ENCODE assay signal across 1 cellular context in the genomic region with DNA sequence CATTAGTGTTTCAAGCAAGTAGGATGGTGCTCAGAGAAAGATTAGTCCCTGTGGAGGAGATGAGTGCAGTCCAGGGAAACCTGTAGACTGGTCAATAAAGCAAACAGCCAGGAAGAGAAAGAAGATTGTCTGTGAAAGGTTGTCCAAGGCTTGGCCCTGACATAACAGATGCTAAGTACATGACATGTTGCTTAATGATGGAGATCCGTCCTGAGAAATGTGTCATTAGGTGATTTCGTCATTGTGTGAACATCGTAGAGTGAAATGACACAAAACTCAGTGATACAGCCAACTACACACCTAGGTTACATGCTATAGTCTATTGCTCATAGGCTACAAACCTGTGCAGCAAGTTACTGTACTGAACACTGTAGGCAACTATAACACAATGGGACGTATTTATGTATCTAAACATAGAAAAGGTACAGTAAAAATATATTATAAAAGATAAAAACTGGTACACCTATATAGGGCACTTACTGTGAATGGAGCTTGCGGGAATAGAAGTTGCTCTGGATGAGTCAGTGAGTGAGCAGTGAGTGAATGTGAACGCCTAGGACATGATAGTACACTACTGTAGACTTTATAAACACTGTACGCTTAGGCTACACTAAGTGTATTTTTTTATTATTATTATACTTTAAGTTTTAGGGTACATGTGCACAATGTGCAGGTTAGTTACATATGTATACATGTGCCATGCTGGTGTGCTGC.
TF ChIP-seq lines count a peak whose summit lies in the region.

No MANE protein-coding gene starts in this region.

TF ChIP-seq in HepG2, 621 proteins besides CTCF, POLR2A, EP300 and RAD21 (continued from another document and continues in another):
- TF ChIP-seq, protein P1, sequence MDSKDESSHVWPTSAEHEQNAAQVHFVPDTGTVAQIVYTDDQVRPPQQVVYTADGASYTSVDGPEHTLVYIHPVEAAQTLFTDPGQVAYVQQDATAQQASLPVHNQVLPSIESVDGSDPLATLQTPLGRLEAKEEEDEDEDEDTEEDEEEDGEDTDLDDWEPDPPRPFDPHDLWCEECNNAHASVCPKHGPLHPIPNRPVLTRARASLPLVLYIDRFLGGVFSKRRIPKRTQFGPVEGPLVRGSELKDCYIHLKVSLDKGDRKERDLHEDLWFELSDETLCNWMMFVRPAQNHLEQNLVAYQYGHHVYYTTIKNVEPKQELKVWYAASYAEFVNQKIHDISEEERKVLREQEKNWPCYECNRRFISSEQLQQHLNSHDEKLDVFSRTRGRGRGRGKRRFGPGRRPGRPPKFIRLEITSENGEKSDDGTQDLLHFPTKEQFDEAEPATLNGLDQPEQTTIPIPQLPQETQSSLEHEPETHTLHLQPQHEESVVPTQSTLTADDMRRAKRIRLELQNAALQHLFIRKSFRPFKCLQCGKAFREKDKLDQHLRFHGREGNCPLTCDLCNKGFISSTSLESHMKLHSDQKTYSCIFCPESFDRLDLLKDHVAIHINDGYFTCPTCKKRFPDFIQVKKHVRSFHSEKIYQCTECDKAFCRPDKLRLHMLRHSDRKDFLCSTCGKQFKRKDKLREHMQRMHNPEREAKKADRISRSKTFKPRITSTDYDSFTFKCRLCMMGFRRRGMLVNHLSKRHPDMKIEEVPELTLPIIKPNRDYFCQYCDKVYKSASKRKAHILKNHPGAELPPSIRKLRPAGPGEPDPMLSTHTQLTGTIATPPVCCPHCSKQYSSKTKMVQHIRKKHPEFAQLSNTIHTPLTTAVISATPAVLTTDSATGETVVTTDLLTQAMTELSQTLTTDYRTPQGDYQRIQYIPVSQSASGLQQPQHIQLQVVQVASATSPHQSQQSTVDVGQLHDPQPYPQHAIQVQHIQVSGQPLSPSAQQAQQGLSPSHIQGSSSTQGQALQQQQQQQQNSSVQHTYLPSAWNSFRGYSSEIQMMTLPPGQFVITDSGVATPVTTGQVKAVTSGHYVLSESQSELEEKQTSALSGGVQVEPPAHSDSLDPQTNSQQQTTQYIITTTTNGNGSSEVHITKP (CRISPR knock-in tag; IDR thresholded peaks at IDR 0.05; ENCODE audit: low read depth), result no peak
- no peak for TF ChIP-seq ZKSCAN1 (IDR thresholded peaks at IDR 0.05; ENCODE audit: low read length)
- TF ChIP-seq HNRNPLL (IDR thresholded peaks at IDR 0.05; ENCODE audit: low read depth, low read length, poor library complexity, severe bottlenecking), result no peak
- TF ChIP-seq FOXO1 (CRISPR knock-in tag; IDR thresholded peaks at IDR 0.05), result no peak; the same call in 1 of the 2 replicates
- peak; percentile 55 for TF ChIP-seq RARA (CRISPR knock-in tag; IDR thresholded peaks at IDR 0.05)
- no peak for TF ChIP-seq ZSCAN30 (CRISPR knock-in tag; IDR thresholded peaks at IDR 0.05)
- TF ChIP-seq NR2F6 (IDR thresholded peaks at IDR 0.05), result no peak
- peak; percentile 22; the same call in 1 of the 2 replicates for TF ChIP-seq NR2F6 (CRISPR knock-in tag; IDR thresholded peaks at IDR 0.05)
- TF ChIP-seq, protein P2, sequence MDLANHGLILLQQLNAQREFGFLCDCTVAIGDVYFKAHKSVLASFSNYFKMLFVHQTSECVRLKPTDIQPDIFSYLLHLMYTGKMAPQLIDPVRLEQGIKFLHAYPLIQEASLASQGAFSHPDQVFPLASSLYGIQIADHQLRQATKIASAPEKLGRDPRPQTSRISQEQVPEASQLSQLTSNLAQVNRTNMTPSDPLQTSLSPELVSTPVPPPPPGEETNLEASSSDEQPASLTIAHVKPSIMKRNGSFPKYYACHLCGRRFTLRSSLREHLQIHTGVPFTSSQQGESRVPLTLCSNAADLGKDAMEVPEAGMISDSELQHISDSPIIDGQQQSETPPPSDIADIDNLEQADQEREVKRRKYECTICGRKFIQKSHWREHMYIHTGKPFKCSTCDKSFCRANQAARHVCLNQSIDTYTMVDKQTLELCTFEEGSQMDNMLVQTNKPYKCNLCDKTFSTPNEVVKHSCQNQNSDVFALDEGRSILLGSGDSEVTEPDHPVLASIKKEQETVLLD (CRISPR knock-in tag; IDR thresholded peaks at IDR 0.05; ENCODE audit: low read depth), result no peak
- TF ChIP-seq, protein P3, sequence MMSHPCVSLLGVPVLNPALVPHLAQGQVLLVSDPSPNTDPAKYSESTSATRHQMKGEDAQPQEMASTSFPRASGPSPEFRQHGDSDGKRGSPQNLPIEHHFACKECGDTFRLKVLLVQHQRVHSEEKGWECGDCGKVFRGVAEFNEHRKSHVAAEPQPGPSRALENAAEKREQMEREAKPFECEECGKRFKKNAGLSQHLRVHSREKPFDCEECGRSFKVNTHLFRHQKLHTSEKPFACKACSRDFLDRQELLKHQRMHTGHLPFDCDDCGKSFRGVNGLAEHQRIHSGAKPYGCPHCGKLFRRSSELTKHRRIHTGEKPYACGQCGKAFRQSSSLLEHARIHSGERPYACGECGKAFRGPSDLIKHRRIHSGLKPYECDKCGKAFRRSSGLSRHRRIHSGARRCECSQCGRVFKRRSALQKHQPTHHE (CRISPR knock-in tag; IDR thresholded peaks at IDR 0.05; ENCODE audit: borderline replicate concordance), result no peak
- TF ChIP-seq, protein P4, sequence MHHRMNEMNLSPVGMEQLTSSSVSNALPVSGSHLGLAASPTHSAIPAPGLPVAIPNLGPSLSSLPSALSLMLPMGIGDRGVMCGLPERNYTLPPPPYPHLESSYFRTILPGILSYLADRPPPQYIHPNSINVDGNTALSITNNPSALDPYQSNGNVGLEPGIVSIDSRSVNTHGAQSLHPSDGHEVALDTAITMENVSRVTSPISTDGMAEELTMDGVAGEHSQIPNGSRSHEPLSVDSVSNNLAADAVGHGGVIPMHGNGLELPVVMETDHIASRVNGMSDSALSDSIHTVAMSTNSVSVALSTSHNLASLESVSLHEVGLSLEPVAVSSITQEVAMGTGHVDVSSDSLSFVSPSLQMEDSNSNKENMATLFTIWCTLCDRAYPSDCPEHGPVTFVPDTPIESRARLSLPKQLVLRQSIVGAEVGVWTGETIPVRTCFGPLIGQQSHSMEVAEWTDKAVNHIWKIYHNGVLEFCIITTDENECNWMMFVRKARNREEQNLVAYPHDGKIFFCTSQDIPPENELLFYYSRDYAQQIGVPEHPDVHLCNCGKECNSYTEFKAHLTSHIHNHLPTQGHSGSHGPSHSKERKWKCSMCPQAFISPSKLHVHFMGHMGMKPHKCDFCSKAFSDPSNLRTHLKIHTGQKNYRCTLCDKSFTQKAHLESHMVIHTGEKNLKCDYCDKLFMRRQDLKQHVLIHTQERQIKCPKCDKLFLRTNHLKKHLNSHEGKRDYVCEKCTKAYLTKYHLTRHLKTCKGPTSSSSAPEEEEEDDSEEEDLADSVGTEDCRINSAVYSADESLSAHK (CRISPR knock-in tag; IDR thresholded peaks at IDR 0.05; ENCODE audit: borderline replicate concordance), result no peak
- TF ChIP-seq SOX5 (CRISPR knock-in tag; IDR thresholded peaks at IDR 0.05; ENCODE audit: borderline replicate concordance), result peak; percentile 13; the same call in 1 of the 2 replicates
- no peak for TF ChIP-seq SMARCE1 (IDR thresholded peaks at IDR 0.05; ENCODE audit: borderline replicate concordance)
- TF ChIP-seq ZNF367 (CRISPR knock-in tag; IDR thresholded peaks at IDR 0.05; ENCODE audit: borderline replicate concordance), result no peak
- TF ChIP-seq MEIS2 (CRISPR knock-in tag; IDR thresholded peaks at IDR 0.05), result 0 out of 2 replicates have a peak, but pooled peaks have one; percentile 36
- no peak for TF ChIP-seq HOXA7 (CRISPR knock-in tag; IDR thresholded peaks at IDR 0.05)
- no peak for TF ChIP-seq JARID2 (CRISPR knock-in tag; IDR thresholded peaks at IDR 0.05; ENCODE audit: insufficient replicate concordance)
- no peak for TF ChIP-seq FOXM1 (CRISPR knock-in tag; IDR thresholded peaks at IDR 0.05)
- TF ChIP-seq, protein P5, sequence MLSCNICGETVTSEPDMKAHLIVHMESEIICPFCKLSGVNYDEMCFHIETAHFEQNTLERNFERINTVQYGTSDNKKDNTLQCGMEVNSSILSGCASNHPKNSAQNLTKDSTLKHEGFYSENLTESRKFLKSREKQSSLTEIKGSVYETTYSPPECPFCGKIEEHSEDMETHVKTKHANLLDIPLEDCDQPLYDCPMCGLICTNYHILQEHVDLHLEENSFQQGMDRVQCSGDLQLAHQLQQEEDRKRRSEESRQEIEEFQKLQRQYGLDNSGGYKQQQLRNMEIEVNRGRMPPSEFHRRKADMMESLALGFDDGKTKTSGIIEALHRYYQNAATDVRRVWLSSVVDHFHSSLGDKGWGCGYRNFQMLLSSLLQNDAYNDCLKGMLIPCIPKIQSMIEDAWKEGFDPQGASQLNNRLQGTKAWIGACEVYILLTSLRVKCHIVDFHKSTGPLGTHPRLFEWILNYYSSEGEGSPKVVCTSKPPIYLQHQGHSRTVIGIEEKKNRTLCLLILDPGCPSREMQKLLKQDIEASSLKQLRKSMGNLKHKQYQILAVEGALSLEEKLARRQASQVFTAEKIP (CRISPR knock-in tag; IDR thresholded peaks at IDR 0.05; ENCODE audit: borderline replicate concordance), result no peak
- TF ChIP-seq ZNF329 (CRISPR knock-in tag; IDR thresholded peaks at IDR 0.05; ENCODE audit: low read depth), result no peak
- no peak for TF ChIP-seq HCFC1 (IDR thresholded peaks at IDR 0.05; ENCODE audit: low read depth, low read length)
- peak; percentile 35; the same call in 1 of the 2 replicates for TF ChIP-seq HOXA3 (CRISPR knock-in tag; IDR thresholded peaks at IDR 0.05)
- no peak for TF ChIP-seq ZNF225 (CRISPR knock-in tag; IDR thresholded peaks at IDR 0.05)
- TF ChIP-seq YY1 (IDR thresholded peaks at IDR 0.05; ENCODE audit: insufficient read depth, insufficient replicate concordance, low read depth, low read length), result no peak
- no peak for TF ChIP-seq ZNF577 (CRISPR knock-in tag; IDR thresholded peaks at IDR 0.05; ENCODE audit: borderline replicate concordance, low read depth)
- no peak for TF ChIP-seq GATA4 (IDR thresholded peaks at IDR 0.05; ENCODE audit: borderline replicate concordance, low read depth)
- TF ChIP-seq, protein P6, sequence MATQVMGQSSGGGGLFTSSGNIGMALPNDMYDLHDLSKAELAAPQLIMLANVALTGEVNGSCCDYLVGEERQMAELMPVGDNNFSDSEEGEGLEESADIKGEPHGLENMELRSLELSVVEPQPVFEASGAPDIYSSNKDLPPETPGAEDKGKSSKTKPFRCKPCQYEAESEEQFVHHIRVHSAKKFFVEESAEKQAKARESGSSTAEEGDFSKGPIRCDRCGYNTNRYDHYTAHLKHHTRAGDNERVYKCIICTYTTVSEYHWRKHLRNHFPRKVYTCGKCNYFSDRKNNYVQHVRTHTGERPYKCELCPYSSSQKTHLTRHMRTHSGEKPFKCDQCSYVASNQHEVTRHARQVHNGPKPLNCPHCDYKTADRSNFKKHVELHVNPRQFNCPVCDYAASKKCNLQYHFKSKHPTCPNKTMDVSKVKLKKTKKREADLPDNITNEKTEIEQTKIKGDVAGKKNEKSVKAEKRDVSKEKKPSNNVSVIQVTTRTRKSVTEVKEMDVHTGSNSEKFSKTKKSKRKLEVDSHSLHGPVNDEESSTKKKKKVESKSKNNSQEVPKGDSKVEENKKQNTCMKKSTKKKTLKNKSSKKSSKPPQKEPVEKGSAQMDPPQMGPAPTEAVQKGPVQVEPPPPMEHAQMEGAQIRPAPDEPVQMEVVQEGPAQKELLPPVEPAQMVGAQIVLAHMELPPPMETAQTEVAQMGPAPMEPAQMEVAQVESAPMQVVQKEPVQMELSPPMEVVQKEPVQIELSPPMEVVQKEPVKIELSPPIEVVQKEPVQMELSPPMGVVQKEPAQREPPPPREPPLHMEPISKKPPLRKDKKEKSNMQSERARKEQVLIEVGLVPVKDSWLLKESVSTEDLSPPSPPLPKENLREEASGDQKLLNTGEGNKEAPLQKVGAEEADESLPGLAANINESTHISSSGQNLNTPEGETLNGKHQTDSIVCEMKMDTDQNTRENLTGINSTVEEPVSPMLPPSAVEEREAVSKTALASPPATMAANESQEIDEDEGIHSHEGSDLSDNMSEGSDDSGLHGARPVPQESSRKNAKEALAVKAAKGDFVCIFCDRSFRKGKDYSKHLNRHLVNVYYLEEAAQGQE (IDR thresholded peaks at IDR 0.05; ENCODE audit: borderline replicate concordance in 1 of 2, low read depth in 1 of 2, low read length in 2 of 2), result no peak
- no peak for TF ChIP-seq MXD4 (CRISPR knock-in tag; IDR thresholded peaks at IDR 0.05)
- TF ChIP-seq, protein P7, sequence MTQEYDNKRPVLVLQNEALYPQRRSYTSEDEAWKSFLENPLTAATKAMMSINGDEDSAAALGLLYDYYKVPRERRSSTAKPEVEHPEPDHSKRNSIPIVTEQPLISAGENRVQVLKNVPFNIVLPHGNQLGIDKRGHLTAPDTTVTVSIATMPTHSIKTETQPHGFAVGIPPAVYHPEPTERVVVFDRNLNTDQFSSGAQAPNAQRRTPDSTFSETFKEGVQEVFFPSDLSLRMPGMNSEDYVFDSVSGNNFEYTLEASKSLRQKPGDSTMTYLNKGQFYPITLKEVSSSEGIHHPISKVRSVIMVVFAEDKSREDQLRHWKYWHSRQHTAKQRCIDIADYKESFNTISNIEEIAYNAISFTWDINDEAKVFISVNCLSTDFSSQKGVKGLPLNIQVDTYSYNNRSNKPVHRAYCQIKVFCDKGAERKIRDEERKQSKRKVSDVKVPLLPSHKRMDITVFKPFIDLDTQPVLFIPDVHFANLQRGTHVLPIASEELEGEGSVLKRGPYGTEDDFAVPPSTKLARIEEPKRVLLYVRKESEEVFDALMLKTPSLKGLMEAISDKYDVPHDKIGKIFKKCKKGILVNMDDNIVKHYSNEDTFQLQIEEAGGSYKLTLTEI (CRISPR knock-in tag; conservative IDR thresholded peaks at IDR 0.05), result no peak
- no peak for TF ChIP-seq ZNF558 (CRISPR knock-in tag; IDR thresholded peaks at IDR 0.05; ENCODE audit: borderline replicate concordance)
- no peak for TF ChIP-seq DPF2 (CRISPR knock-in tag; IDR thresholded peaks at IDR 0.05; ENCODE audit: borderline replicate concordance, low read depth)
- TF ChIP-seq ZFP90 (CRISPR knock-in tag; IDR thresholded peaks at IDR 0.05; ENCODE audit: borderline replicate concordance), result no peak
- TF ChIP-seq, protein P8, sequence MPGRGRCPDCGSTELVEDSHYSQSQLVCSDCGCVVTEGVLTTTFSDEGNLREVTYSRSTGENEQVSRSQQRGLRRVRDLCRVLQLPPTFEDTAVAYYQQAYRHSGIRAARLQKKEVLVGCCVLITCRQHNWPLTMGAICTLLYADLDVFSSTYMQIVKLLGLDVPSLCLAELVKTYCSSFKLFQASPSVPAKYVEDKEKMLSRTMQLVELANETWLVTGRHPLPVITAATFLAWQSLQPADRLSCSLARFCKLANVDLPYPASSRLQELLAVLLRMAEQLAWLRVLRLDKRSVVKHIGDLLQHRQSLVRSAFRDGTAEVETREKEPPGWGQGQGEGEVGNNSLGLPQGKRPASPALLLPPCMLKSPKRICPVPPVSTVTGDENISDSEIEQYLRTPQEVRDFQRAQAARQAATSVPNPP (CRISPR knock-in tag; IDR thresholded peaks at IDR 0.05), result no peak
- no peak for TF ChIP-seq NCOA1 (CRISPR knock-in tag; IDR thresholded peaks at IDR 0.05)
- peak; percentile 58 for TF ChIP-seq RBM22 (optimal IDR thresholded peaks at IDR 0.05; ENCODE audit: low read length)
- no peak for TF ChIP-seq ZZZ3 (CRISPR knock-in tag; IDR thresholded peaks at IDR 0.05; ENCODE audit: borderline replicate concordance)
- TF ChIP-seq CREB1 (IDR thresholded peaks at IDR 0.05), result peak; percentile 62
- peak; percentile 41; the same call in 1 of the 2 replicates for TF ChIP-seq CREB1 (CRISPR knock-in tag; IDR thresholded peaks at IDR 0.05)
- TF ChIP-seq ZNF496 (CRISPR knock-in tag; IDR thresholded peaks at IDR 0.05; ENCODE audit: insufficient replicate concordance), result no peak
- no peak for TF ChIP-seq SMAD1 (CRISPR knock-in tag; IDR thresholded peaks at IDR 0.05; ENCODE audit: borderline replicate concordance, low read depth)
- TF ChIP-seq ZNF3 (CRISPR knock-in tag; IDR thresholded peaks at IDR 0.05), result no peak
- peak; percentile 84; the same call in 1 of the 2 replicates for TF ChIP-seq ZBTB21 (CRISPR knock-in tag; IDR thresholded peaks at IDR 0.05)
